Comparison of ENCODE assay signal across 1 cellular context in genomic region chr12:47741340-47741703, GRCh38.
TF ChIP-seq lines count a peak whose summit lies in the region.

No MANE protein-coding gene starts in this region.

TF ChIP-seq in H1, 55 proteins besides CTCF, POLR2A, EP300 and RAD21:
- TF ChIP-seq POLR2AphosphoS5 (IDR thresholded peaks at IDR 0.05; ENCODE audit: low read depth, low read length), result no peak
- no peak for TF ChIP-seq RNF2 (IDR thresholded peaks at IDR 0.05; ENCODE audit: borderline replicate concordance, low read depth, low read length, missing control alignments, poor library complexity, severe bottlenecking)
- no peak for TF ChIP-seq KDM4A (IDR thresholded peaks at IDR 0.05; ENCODE audit: low read depth, low read length, severe bottlenecking)
- TF ChIP-seq TCF12 (IDR thresholded peaks at IDR 0.05; ENCODE audit: low read depth, low read length), result no peak
- TF ChIP-seq RXRA (IDR thresholded peaks at IDR 0.05; ENCODE audit: insufficient read depth, low read depth, low read length), result no peak
- no peak for TF ChIP-seq MAFK (IDR thresholded peaks at IDR 0.05; ENCODE audit: low read depth, low read length)
- no peak for TF ChIP-seq SIX5 (IDR thresholded peaks at IDR 0.05; ENCODE audit: low read depth, low read length)
- TF ChIP-seq SRF (IDR thresholded peaks at IDR 0.05; ENCODE audit: low read depth, low read length), result no peak
- no peak for TF ChIP-seq JUN (IDR thresholded peaks at IDR 0.05; ENCODE audit: low read depth, low read length)
- TF ChIP-seq BACH1 (IDR thresholded peaks at IDR 0.05; ENCODE audit: low read length), result no peak
- no peak for TF ChIP-seq TEAD4 (IDR thresholded peaks at IDR 0.05; ENCODE audit: low read depth, low read length)
- TF ChIP-seq KDM5A (IDR thresholded peaks at IDR 0.05; ENCODE audit: low read length), result no peak
- TF ChIP-seq SUZ12 (IDR thresholded peaks at IDR 0.05; ENCODE audit: low read length), result no peak
- TF ChIP-seq FOSL1 (IDR thresholded peaks at IDR 0.05; ENCODE audit: insufficient read depth, low read depth, low read length), result no peak
- TF ChIP-seq CHD1 (IDR thresholded peaks at IDR 0.05; ENCODE audit: low read depth, low read length), result no peak
- no peak for TF ChIP-seq ZNF274 (IDR thresholded peaks at IDR 0.05; ENCODE audit: borderline replicate concordance, extremely low read depth, low read length)
- TF ChIP-seq CREB1 (IDR thresholded peaks at IDR 0.05), result no peak
- no peak for TF ChIP-seq HDAC2 (IDR thresholded peaks at IDR 0.05; ENCODE audit: borderline replicate concordance in 1 of 2, low read depth in 2 of 2, low read length in 2 of 2)
